Comparison of ENCODE assay signal across 31 cellular contexts in genomic region chr12:114425031-114425626, GRCh38. TPM values are rescaled to one million over a fixed set of nuclear protein-coding genes. Genes with fewer than 3 reads are reported as not detected.
DNase-seq lines count a peak whose midpoint lies in the region; ATAC-seq, FAIRE-seq and TF ChIP-seq lines count a peak whose summit lies in the region.
"Had no signal": no experiment of that assay in that cellular context is flagged by ENCODE, and none has a peak within 500 bp of the region (broad histone marks: within the 10 kb centered on the region; RNA-seq: fewer than 3 reads in every experiment).

No MANE protein-coding gene starts in this region.

- H2BK120ac ChIP-seq in mesendoderm (ENCODE audit: low read depth, low read length): no peak overlapping the region

- no peak overlapping the region for H3K4ac ChIP-seq in mesendoderm (ENCODE audit: low read depth, low read length)

- no peaks in the 10 kb centered on the region for H3K9me3 ChIP-seq in AG04450 (ENCODE audit: control insufficient read depth, insufficient read depth, low read length)
- H3K9me3 ChIP-seq: colonic mucosa, thyroid gland had no signal

- no peak overlapping the region for H3K56ac ChIP-seq in mesendoderm (ENCODE audit: low read length)

- no peak overlapping the region for H2BK15ac ChIP-seq in mesendoderm (replicated peaks; ENCODE audit: low read depth)

- no peak overlapping the region for H3K23ac ChIP-seq in mesendoderm (ENCODE audit: low read length)

- H3K4me3 ChIP-seq in AG04450 (ENCODE audit: low read depth, low read length): no peak overlapping the region
- no peak overlapping the region for H3K4me3 ChIP-seq in fibroblast of villous mesenchyme (ENCODE audit: low read depth, low read length)
- no peak overlapping the region for H3K4me3 ChIP-seq in mesendoderm (ENCODE audit: low read length)
- H3K4me3 ChIP-seq: cardiac muscle cell, colonic mucosa, K562, SK-N-MC, thyroid gland had no signal

- no peak overlapping the region for H4K5ac ChIP-seq in mesendoderm (ENCODE audit: low read length)

- no peak overlapping the region for H3K18ac ChIP-seq in mesendoderm (ENCODE audit: low read length)

- no peak overlapping the region for H3K4me2 ChIP-seq in mesendoderm (ENCODE audit: low read length)

- H2BK5ac ChIP-seq in mesendoderm (ENCODE audit: low read length): no peak overlapping the region

- no peak overlapping the region for H3K9ac ChIP-seq in mesendoderm (ENCODE audit: low read length)

- no peaks in the 10 kb centered on the region for H3K27me3 ChIP-seq in AG04450 (ENCODE audit: control insufficient read depth, insufficient read depth, low read length)
- H3K27me3 ChIP-seq in mesendoderm (ENCODE audit: insufficient read depth, low read length, poor library complexity): no peaks in the 10 kb centered on the region
- H3K27me3 ChIP-seq: thyroid gland had no signal

- no CpG with 5 or more reads among the region's 3 CpGs for WGBS in mesendoderm (ENCODE audit: extremely low coverage, insufficient coverage, low lambda C conversion rate)

- TF ChIP-seq CTCF in AG04450 (IDR thresholded peaks at IDR 0.05; ENCODE audit: low read depth, low read length): no peak
- no peak for TF ChIP-seq CTCF in fibroblast of villous mesenchyme (IDR thresholded peaks at IDR 0.05; ENCODE audit: insufficient read depth, low read depth, low read length)

- no peak for DNase-seq in AG04450 (ENCODE audit: low read depth, low spot score)
- peak; percentile 78 for DNase-seq in EL
- DNase-seq in RCC 7860 (ENCODE audit: low spot score): peak; percentile 31
- DNase-seq in fibroblast of villous mesenchyme (ENCODE audit: low read depth): peak; percentile 67
- no peak for DNase-seq in AML-193 (lab: John Stamatoyannopoulos, UW)
- no peak for DNase-seq in NCI-H1048 (lab: John Stamatoyannopoulos, UW)
- no peak for DNase-seq in mesendoderm
- DNase-seq: activated CD8-positive, alpha-beta T cell treated with anti-CD3 and anti-CD28 coated beads, Interleukin-2, amount 10 ng/mL, durations not matched to agents 7 days and 5 days; colonic mucosa; effector CD8-positive, alpha-beta T cell; erythroblast; midbrain; MM.1S; naive thymus-derived CD8-positive, alpha-beta T cell; NCI-H1417; NCI-H2081 treated with DMSO at 0.1 percent for 48 hours; nucleus accumbens; thyroid gland had no signal

- H2AK5ac ChIP-seq in mesendoderm (ENCODE audit: low read length): no peak overlapping the region

- no peaks in the 10 kb centered on the region for H3K36me3 ChIP-seq in mesendoderm (ENCODE audit: control insufficient read depth, insufficient read depth, low read length)
- H3K36me3 ChIP-seq: cardiac muscle cell, colonic mucosa, thyroid gland had no signal

- H3K79me2 ChIP-seq in mesendoderm (ENCODE audit: control insufficient read depth, insufficient read depth, low read length): no peaks in the 10 kb centered on the region

- H4K8ac ChIP-seq in mesendoderm (ENCODE audit: low read depth, low read length): no peak overlapping the region

- FAIRE-seq in RCC 7860 (lab: Jason Lieb, UNC): no peak
- FAIRE-seq: A204.1, D721Med, GM12892, H54, islet of Langerhans, K562 had no signal

- no peaks in the 10 kb centered on the region for H3K79me1 ChIP-seq in mesendoderm (ENCODE audit: low read length)

- no peaks in the 10 kb centered on the region for H3K4me1 ChIP-seq in mesendoderm (ENCODE audit: control insufficient read depth, low read depth, low read length)
- H3K4me1 ChIP-seq: colonic mucosa, thyroid gland had no signal

- ATAC-seq in GM21737 (IDR thresholded peaks at IDR 0.05; ENCODE audit: unreplicated experiment): no peak
- ATAC-seq: activated CD8-positive, alpha-beta T cell treated with anti-CD3 and anti-CD28 coated beads, Interleukin-2, amount 10 ng/mL, durations not matched to agents 7 days and 5 days; activated naive CD4-positive, alpha-beta T cell treated with anti-CD3 and anti-CD28 coated beads, Interleukin-2, amount 50 U/mL, for 72 hours; K562; naive thymus-derived CD8-positive, alpha-beta T cell had no signal

- POLR2A ChIA-PET in AG04450 (lab: Yijun Ruan, JAX): interaction anchor here (0.6 to 1.5 kb wide), 3 partner anchors 8 to 19 kb away, joined by 3 to 7 read pairs (median 5); partner anchors contain the start of gene TBX5

- CTCF ChIA-PET in AG04450 (lab: Charles Lee): interaction anchor here (0.7 to 1.7 kb wide), 7 partner anchors 8 to 458 kb away, joined by 3 to 6 read pairs (median 4); no protein-coding TSS in a partner anchor

- peak overlapping the region; percentile 31 for H3K27ac ChIP-seq in AG04450 (ENCODE audit: low read depth, low read length)
- no peak overlapping the region for H3K27ac ChIP-seq in mesendoderm (ENCODE audit: low read depth, low read length)
- H3K27ac ChIP-seq: cardiac muscle cell, colonic mucosa, RWPE1, SK-N-MC, thyroid gland had no signal

RNA-seq across cellular contexts. Expression of gene TBX5, which starts 19.2 kb away (rescaled TPM):
- 14.2 and 16.8 TPM in 2 replicates for polyA plus RNA-seq in AG04450 (2011; rRNA removed)
- polyA minus RNA-seq in AG04450 (2011; rRNA and poly(A)+ RNA removed): 26.3 and 27.1 TPM in 2 replicates
- total RNA-seq in fibroblast of villous mesenchyme: 0.43 and 1.9 TPM in 2 replicates
- 0.10 TPM for polyA plus RNA-seq in mesendoderm (2013, experiment 1 of 2)
- polyA plus RNA-seq in mesendoderm (2013, experiment 2 of 2): 0.13 TPM
- total RNA-seq: activated CD8-positive, alpha-beta T cell treated with anti-CD3 and anti-CD28 coated beads, Interleukin-2, amount 10 ng/mL, durations not matched to agents 7 days and 5 days; activated naive CD4-positive, alpha-beta T cell treated with anti-CD3 and anti-CD28 coated beads, Interleukin-2, amount 50 U/mL, for 72 hours; activated T-helper 2 cell treated with anti-CD3 and anti-CD28 coated beads, Interferon-gamma antibody, Interleukin-2, Interleukin-4, amounts not matched to agents 10 μg/mL and 5 μg/mL and 100 μg/mL, durations not matched to agents 14 hours and 24 hours and 36 hours; colonic mucosa; HT-29; K562; naive thymus-derived CD8-positive, alpha-beta T cell had no signal
- polyA plus RNA-seq: K562; naive thymus-derived CD8-positive, alpha-beta T cell had no signal

Comparison
In these comparisons a context has a peak if more than half of its experiments do, and no peak if none do; other contexts are left out.
1. DNase-seq: peak in EL (single experiment), RCC 7860 (single experiment) and fibroblast of villous mesenchyme (single experiment); none in AG04450 (single experiment), AML-193 (0 of 2), NCI-H1048 (single experiment) and mesendoderm (single experiment).